1 cellular context compared by ENCODE assay signal in genomic region chr22:29037340-29037932, GRCh38.
TF ChIP-seq lines count a peak whose summit lies in the region.

No MANE protein-coding gene starts in this region.

TF ChIP-seq in A549, 52 proteins besides CTCF, POLR2A, EP300 and RAD21 (continued from another document):
- TF ChIP-seq, protein P1, sequence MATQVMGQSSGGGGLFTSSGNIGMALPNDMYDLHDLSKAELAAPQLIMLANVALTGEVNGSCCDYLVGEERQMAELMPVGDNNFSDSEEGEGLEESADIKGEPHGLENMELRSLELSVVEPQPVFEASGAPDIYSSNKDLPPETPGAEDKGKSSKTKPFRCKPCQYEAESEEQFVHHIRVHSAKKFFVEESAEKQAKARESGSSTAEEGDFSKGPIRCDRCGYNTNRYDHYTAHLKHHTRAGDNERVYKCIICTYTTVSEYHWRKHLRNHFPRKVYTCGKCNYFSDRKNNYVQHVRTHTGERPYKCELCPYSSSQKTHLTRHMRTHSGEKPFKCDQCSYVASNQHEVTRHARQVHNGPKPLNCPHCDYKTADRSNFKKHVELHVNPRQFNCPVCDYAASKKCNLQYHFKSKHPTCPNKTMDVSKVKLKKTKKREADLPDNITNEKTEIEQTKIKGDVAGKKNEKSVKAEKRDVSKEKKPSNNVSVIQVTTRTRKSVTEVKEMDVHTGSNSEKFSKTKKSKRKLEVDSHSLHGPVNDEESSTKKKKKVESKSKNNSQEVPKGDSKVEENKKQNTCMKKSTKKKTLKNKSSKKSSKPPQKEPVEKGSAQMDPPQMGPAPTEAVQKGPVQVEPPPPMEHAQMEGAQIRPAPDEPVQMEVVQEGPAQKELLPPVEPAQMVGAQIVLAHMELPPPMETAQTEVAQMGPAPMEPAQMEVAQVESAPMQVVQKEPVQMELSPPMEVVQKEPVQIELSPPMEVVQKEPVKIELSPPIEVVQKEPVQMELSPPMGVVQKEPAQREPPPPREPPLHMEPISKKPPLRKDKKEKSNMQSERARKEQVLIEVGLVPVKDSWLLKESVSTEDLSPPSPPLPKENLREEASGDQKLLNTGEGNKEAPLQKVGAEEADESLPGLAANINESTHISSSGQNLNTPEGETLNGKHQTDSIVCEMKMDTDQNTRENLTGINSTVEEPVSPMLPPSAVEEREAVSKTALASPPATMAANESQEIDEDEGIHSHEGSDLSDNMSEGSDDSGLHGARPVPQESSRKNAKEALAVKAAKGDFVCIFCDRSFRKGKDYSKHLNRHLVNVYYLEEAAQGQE (IDR thresholded peaks at IDR 0.05): no peak
- no peak for TF ChIP-seq ELK1 (IDR thresholded peaks at IDR 0.05; ENCODE audit: low read depth, low read length)
- TF ChIP-seq JUNB (IDR thresholded peaks at IDR 0.05): no peak
